ENCODE assay signal across 8 cellular contexts in the genomic region with DNA sequence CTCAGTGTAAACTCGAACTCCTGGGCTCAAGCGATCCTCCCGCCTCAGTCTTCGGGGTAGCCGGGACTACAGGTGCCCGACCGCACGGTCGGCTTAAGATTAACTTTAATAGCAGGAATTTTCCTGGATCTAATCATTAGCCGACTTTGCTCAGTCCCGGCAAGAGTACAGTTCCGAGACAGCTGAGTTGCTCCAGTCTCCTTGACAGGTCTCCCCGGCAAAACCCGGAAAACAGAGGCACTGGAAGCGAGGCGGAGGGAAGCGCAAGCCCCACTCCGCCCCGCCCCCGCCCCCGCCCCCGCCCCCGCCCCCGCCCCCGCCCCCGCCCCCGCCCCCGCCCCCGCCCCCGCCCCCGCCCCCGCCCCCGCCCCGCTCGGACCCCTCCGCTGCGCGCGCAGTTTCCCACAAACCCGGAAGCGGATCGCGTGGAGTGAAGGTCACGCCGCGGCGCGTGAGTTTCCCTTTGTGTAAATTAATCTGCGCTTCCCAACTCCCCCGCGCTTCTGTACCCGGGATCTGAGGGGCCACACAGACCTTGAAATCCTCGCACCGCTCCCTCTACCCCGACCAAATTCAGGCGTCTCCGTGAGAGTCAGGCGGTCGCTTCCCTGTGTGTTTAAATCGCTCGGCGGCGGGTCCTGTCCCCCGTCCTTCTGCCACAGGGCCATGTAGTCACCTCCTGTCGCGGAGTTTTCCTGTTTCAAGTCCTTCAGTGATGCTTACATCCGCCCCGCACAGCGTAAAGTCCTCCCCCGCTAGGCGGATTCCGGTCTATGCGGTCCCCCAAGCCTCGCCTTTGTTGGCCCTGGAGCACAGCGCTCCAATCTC. TPM values are rescaled to one million over a fixed set of nuclear protein-coding genes. Genes with fewer than 3 reads are reported as not detected.
DNase-seq lines count a peak whose midpoint lies in the region; ATAC-seq and TF ChIP-seq lines count a peak whose summit lies in the region.

A gene (plus strand): TSS at position 397 of the 828 bp plus-strand sequence. CDS start 3,244 bp downstream, outside the sequence.

- TF ChIP-seq CTCF in GM12865 (IDR thresholded peaks at IDR 0.05; ENCODE audit: insufficient read depth, low read depth, low read length, missing control alignments) (no peak), colonic mucosa (IDR thresholded peaks at IDR 0.05) (no peak)

- peaks cover 34% of the 10 kb centered on the region for H3K9me3 Mint-ChIP-seq in activated CD4-positive, alpha-beta T cell treated with anti-CD3 and anti-CD28 coated beads, Interleukin-2, amount 10 ng/mL, durations not matched to agents 24 days and 14 days

- intact Hi-C loops in activated CD4-positive, alpha-beta T cell treated with anti-CD3 and anti-CD28 coated beads, Interleukin-2, amount 10 ng/mL, durations not matched to agents 24 days and 14 days (cut with micrococcal nuclease): loop anchor here (1.0 to 10.0 kb wide), 2 partner anchors 28 to 338 kb away; a partner anchor contains a TSS
- intact Hi-C loops in colonic mucosa (cut with DNase I): no loop called here
- intact Hi-C loops in left colon (cut with DNase I, micrococcal nuclease): no loop called here

- ATAC-seq in HG03354 (IDR thresholded peaks at IDR 0.05; ENCODE audit: poor library complexity, severe bottlenecking, unreplicated experiment) (peak; percentile 72), left colon (peak; percentile 91), GM18870 (IDR thresholded peaks at IDR 0.05; ENCODE audit: unreplicated experiment) (no peak)

- H3K4me3 ChIP-seq in GM12865 (ENCODE audit: low read depth, low read length) (peak within 1 kb of the TSS; percentile 79), colonic mucosa (peak within 1 kb of the TSS; percentile 90)

- H3K27me3 ChIP-seq in colonic mucosa: no peaks in the 10 kb centered on the region

- DNase-seq in GM12865 (ENCODE audit: low read depth): peak; percentile 89
- DNase-seq in NCI-H510A treated with DMSO at 0.1 percent for 48 hours (lab: John Stamatoyannopoulos, UW): peak; percentile 65
- DNase-seq in activated CD4-positive, alpha-beta T cell treated with anti-CD3 and anti-CD28 coated beads, Interleukin-2, amount 10 ng/mL, durations not matched to agents 24 days and 14 days: peak; percentile 95
- DNase-seq in colonic mucosa: peak; percentile 88
- DNase-seq in left colon: peak; percentile 84 to 91
- DNase-seq in stimulated activated CD4-positive, alpha-beta T cell treated with anti-CD3 and anti-CD28 coated beads, Interleukin-1b, Interleukin-23, amount 100 ng/mL, for 1 hour (ENCODE audit: low read depth in 2 of 2): peak; percentile 47 to 69

- peak within 1 kb of the TSS; percentile 98 for H3K27ac Mint-ChIP-seq in activated CD4-positive, alpha-beta T cell treated with anti-CD3 and anti-CD28 coated beads, Interleukin-2, amount 10 ng/mL, durations not matched to agents 24 days and 14 days

- H3K27me3 Mint-ChIP-seq in activated CD4-positive, alpha-beta T cell treated with anti-CD3 and anti-CD28 coated beads, Interleukin-2, amount 10 ng/mL, durations not matched to agents 24 days and 14 days: peaks cover 5% of the 10 kb centered on the region

- H3K4me1 Mint-ChIP-seq in activated CD4-positive, alpha-beta T cell treated with anti-CD3 and anti-CD28 coated beads, Interleukin-2, amount 10 ng/mL, durations not matched to agents 24 days and 14 days: peaks cover 17% of the 10 kb centered on the region

- H3K36me3 ChIP-seq in colonic mucosa: peaks cover 16% of the 10 kb centered on the region

- peak within 1 kb of the TSS; percentile 86 for H3K27ac ChIP-seq in colonic mucosa

- no peaks in the 10 kb centered on the region for H3K4me1 ChIP-seq in colonic mucosa

- no peaks in the 10 kb centered on the region for H3K9me3 ChIP-seq in colonic mucosa

- peak within 1 kb of the TSS; percentile 83 for H3K4me3 Mint-ChIP-seq in activated CD4-positive, alpha-beta T cell treated with anti-CD3 and anti-CD28 coated beads, Interleukin-2, amount 10 ng/mL, durations not matched to agents 24 days and 14 days

- H3K9ac ChIP-seq in colonic mucosa (ENCODE audit: low read depth in 2 of 2, low read length in 2 of 2): peak within 1 kb of the TSS; percentile 81 to 82

- H3K36me3 Mint-ChIP-seq in activated CD4-positive, alpha-beta T cell treated with anti-CD3 and anti-CD28 coated beads, Interleukin-2, amount 10 ng/mL, durations not matched to agents 24 days and 14 days (ENCODE audit: low read depth): peaks cover 71% of the 10 kb centered on the region

RNA-seq across cellular contexts. Expression of the gene that starts here (rescaled TPM):
- total RNA-seq in activated CD4-positive, alpha-beta T cell treated with anti-CD3 and anti-CD28 coated beads, Interleukin-2, amount 10 ng/mL, durations not matched to agents 24 days and 14 days: 4.2 and 5.0 TPM in 2 replicates
- total RNA-seq in colonic mucosa (10 to 100 TPM; 13.2 TPM), left colon (10 to 100 TPM; 12.1 to 14.0 TPM)
